In the genomic region with DNA sequence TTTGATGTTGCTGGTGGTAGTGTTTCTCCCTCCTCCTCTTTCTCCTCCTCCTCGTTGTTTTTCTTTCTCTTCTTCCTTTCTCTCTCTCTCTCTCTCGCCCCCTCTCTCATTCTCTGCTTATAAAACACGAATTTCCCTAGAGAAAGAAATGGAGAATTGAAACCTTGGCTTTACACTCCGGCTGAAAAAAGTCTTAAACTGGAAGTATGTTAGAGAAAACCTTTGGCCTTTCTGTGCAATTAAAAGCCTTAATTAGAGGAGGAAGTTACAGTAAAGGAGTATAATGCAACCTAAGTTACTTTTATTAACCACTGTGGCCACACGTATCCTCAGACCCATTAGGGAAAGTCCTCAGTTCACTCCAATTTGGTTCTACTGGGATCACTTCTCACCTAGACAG, we compare ENCODE assay signal across 23 cellular contexts.
"Had no signal": no experiment of that assay in that cellular context is flagged by ENCODE, and none has a peak within 500 bp of the region (broad histone marks: within the 10 kb centered on the region; RNA-seq: fewer than 3 reads in every experiment).

No MANE protein-coding gene starts in this region.

- H3K27me3 ChIP-seq: SJSA1 had no signal

- H3K9me3 ChIP-seq: SJSA1 had no signal

- DNase-seq: NCI-H1092, NCI-H1436, NCI-H187, NCI-H2029, NCI-H2081 treated with DMSO at 0.1 percent for 48 hours, NCI-H2171, NCI-H226, NCI-H446, NCI-H510A, NCI-H524 treated with DMSO at 0.1 percent for 48 hours, NCI-H69, NCI-H774, OCI-M1, Right ventricle myocardium superior, RPMI8226, SIG-M5 had no signal

- H3K36me3 ChIP-seq: SJSA1 had no signal

- H3K27ac ChIP-seq: HL-60, KMS-11, SJSA1, SK-N-MC had no signal

- H3K4me2 ChIP-seq: KMS-11 had no signal

- H3K9ac ChIP-seq: KMS-11 had no signal

- ATAC-seq: K562 had no signal

- H3K4me3 ChIP-seq: K562, SJSA1, SK-N-MC had no signal

- H3K4me1 ChIP-seq: SJSA1 had no signal

- FAIRE-seq: HTR-8/SVneo, K562, RCC 7860 had no signal
